16 cellular contexts compared by ENCODE assay signal in the genomic region with DNA sequence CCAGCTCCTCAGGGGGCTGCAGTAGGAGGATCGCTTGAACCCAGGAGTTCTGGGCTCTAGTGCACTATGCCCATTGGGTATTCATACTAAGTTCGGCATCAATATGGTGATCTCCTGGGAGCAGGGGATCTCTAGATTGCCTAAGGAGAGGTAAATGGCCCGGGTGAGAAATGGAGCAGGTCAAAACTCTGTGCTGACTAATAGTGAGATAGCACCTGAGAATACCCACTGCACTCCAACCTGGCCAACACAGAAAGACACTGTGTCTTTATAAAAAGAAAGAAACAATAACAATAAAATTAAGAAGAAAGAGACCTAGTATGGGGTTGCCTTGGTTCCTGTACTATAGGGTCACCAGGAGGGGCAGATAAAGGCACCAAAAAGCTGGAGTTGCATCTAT. TPM values are rescaled to one million over a fixed set of nuclear protein-coding genes. Genes with fewer than 3 reads are reported as not detected.
DNase-seq lines count a peak whose midpoint lies in the region; ATAC-seq and TF ChIP-seq lines count a peak whose summit lies in the region.
"Had no signal": no experiment of that assay in that cellular context is flagged by ENCODE, and none has a peak within 500 bp of the region (broad histone marks: within the 10 kb centered on the region; RNA-seq: fewer than 3 reads in every experiment).

No MANE protein-coding gene starts in this region.

- peaks cover 44% of the 10 kb centered on the region for H3K4me1 Mint-ChIP-seq in GM23338
- peaks cover 5 to 31% (median 13%) of the 10 kb centered on the region in 4 donors for H3K4me1 Mint-ChIP-seq in naive thymus-derived CD8-positive, alpha-beta T cell

- H3K27ac ChIP-seq in SK-N-SH (ENCODE audit: low read depth in 2 of 2, low read length in 1 of 2) (no peak overlapping the region), GM23338 (ENCODE audit: low read depth) (no peak overlapping the region), PC-9 (peak overlapping the region; percentile 83), foreskin keratinocyte (peak overlapping the region; percentile 60), adrenal gland (no peak overlapping the region)
- H3K27ac ChIP-seq: 22Rv1, KMS-11 had no signal

- no peak overlapping the region; the same call in 1 of the 2 replicates for H3K27ac Mint-ChIP-seq in GM23338
- H3K27ac Mint-ChIP-seq in naive thymus-derived CD8-positive, alpha-beta T cell, result peak overlapping the region in 2 of 10 donors; percentile 26 to 70
- H3K27ac Mint-ChIP-seq: CD4-positive, alpha-beta T cell had no signal

- H3K36me3 ChIP-seq in SK-N-SH (replicated peaks in 1 of 2; ENCODE audit: control insufficient read depth in 1 of 2, insufficient read depth in 2 of 2, low read length in 1 of 2) (no peaks in the 10 kb centered on the region), GM23338 (ENCODE audit: insufficient read depth) (no peaks in the 10 kb centered on the region), PC-9 (ENCODE audit: low read depth) (no peaks in the 10 kb centered on the region), adrenal gland (replicated peaks in 1 of 2) (no peaks in the 10 kb centered on the region)
- H3K36me3 ChIP-seq: BE2C had no signal

- H3K9ac ChIP-seq in SK-N-SH, result no peak overlapping the region
- H3K9ac ChIP-seq: KMS-11 had no signal

- H3K4me2 ChIP-seq in SK-N-SH (peak overlapping the region; percentile 39; the same call in 1 of the 2 replicates), GM23338 (peak overlapping the region; percentile 14; the same call in 1 of the 2 replicates), PC-9 (peak overlapping the region; percentile 79)
- H3K4me2 ChIP-seq: KMS-11 had no signal

- no peak for TF ChIP-seq EP300 in SK-N-SH (IDR thresholded peaks at IDR 0.05; ENCODE audit: borderline replicate concordance in 1 of 2, low read depth in 1 of 2, low read length in 1 of 2)

- 60% methylated on average over 3 of the region's 3 CpGs for WGBS in SK-N-SH (ENCODE audit: low lambda C conversion rate)
- WGBS in adrenal gland, 4 donors, result 80 to 91% (median 83%) methylated on average over 3 of the region's 3 CpGs

- H3K9me3 Mint-ChIP-seq in GM23338, result no peaks in the 10 kb centered on the region
- no peaks in the 10 kb centered on the region for H3K9me3 Mint-ChIP-seq in naive thymus-derived CD8-positive, alpha-beta T cell
- H3K9me3 Mint-ChIP-seq: CD4-positive, alpha-beta T cell had no signal

- H3K27me3 ChIP-seq in SK-N-SH (ENCODE audit: insufficient read depth) (no peaks in the 10 kb centered on the region), GM23338 (ENCODE audit: insufficient read depth) (no peaks in the 10 kb centered on the region), PC-9 (ENCODE audit: insufficient read depth, low read depth) (no peaks in the 10 kb centered on the region), foreskin keratinocyte (no peaks in the 10 kb centered on the region), adrenal gland (peaks cover 4% of the 10 kb centered on the region)

- no peaks in the 10 kb centered on the region for H3K9me3 ChIP-seq in SK-N-SH
- no peaks in the 10 kb centered on the region for H3K9me3 ChIP-seq in PC-9 (ENCODE audit: insufficient read depth, low read depth)
- H3K9me3 ChIP-seq in adrenal gland (replicated peaks in 1 of 3), result no peaks in the 10 kb centered on the region
- H3K9me3 ChIP-seq: BE2C had no signal

- intact Hi-C loops in PC-9 (cut with micrococcal nuclease; ENCODE audit: unreplicated experiment) (loop anchor here (5.0 kb wide), 1 partner anchor 524 kb away; no protein-coding TSS in a partner anchor), adrenal gland (cut with DNase I) (loop anchor here in 1 of 2 donors (10.0 kb wide), 1 partner anchor 251 kb away; no protein-coding TSS in a partner anchor)

- TF ChIP-seq CTCF in SK-N-SH (IDR thresholded peaks at IDR 0.05) (no peak), GM23338 (conservative IDR thresholded peaks at IDR 0.05; ENCODE audit: low read depth in 2 of 2) (no peak), PC-9 (conservative IDR thresholded peaks at IDR 0.05) (no peak), foreskin keratinocyte (conservative IDR thresholded peaks at IDR 0.05) (no peak), adrenal gland (IDR thresholded peaks at IDR 0.05) (no peak)

- POLR2A ChIA-PET in SK-N-SH (lab: Yijun Ruan, JAX) (no interaction called here), PC-9 (lab: Charles Lee; ENCODE audit: unreplicated experiment) (no interaction called here)
- POLR2A ChIA-PET in naive thymus-derived CD8-positive, alpha-beta T cell (lab: Charles Lee), result interaction anchor here (8.1 kb wide), 1 partner anchor 9 kb away, joined by 49 read pairs; no protein-coding TSS in a partner anchor

- H2AFZ ChIP-seq in SK-N-SH (ENCODE audit: low read depth), result peak overlapping the region; percentile 74; the same call in 1 of the 2 replicates
- no peak overlapping the region for H2AFZ ChIP-seq in GM23338
- H2AFZ ChIP-seq in PC-9, result peak overlapping the region; percentile 79

- peaks cover 12% of the 10 kb centered on the region for H3F3A ChIP-seq in SK-N-SH (replicated peaks; ENCODE audit: insufficient read depth)
- H3F3A ChIP-seq in GM23338 (replicated peaks; ENCODE audit: low read depth), result no peaks in the 10 kb centered on the region
- H3F3A ChIP-seq in PC-9 (ENCODE audit: insufficient read depth, low read depth), result peaks cover 31% of the 10 kb centered on the region

- peaks cover 1% of the 10 kb centered on the region for H3K27me3 Mint-ChIP-seq in GM23338 (ENCODE audit: insufficient read depth, low read depth, poor library complexity)
- H3K27me3 Mint-ChIP-seq in naive thymus-derived CD8-positive, alpha-beta T cell, result peaks cover 0 to 6% (median 0%) of the 10 kb centered on the region in 5 donors

- no peak for TF ChIP-seq POLR2A in adrenal gland (IDR thresholded peaks at IDR 0.05)

- DNase-seq in SK-N-SH (no peak), GM23338 (ENCODE audit: low spot score) (no peak), PC-9 (no peak), foreskin keratinocyte (no peak), NCI-H226 (no peak), adrenal gland (no peak)
- DNase-seq in naive thymus-derived CD8-positive, alpha-beta T cell, result no peak
- DNase-seq: BE2C; CD4-positive, alpha-beta T cell; NCI-H1092; NCI-H2081 treated with DMSO at 0.1 percent for 48 hours; NCI-H510A treated with DMSO at 0.1 percent for 48 hours; SIG-M5 had no signal

- H3K79me2 ChIP-seq in SK-N-SH (ENCODE audit: insufficient read depth), result no peaks in the 10 kb centered on the region
- H3K79me2 ChIP-seq in GM23338 (replicated peaks; ENCODE audit: insufficient read depth), result no peaks in the 10 kb centered on the region
- H3K79me2 ChIP-seq in PC-9 (ENCODE audit: low read depth), result no peaks in the 10 kb centered on the region

- H3K4me3 ChIP-seq in SK-N-SH (ENCODE audit: low read depth in 2 of 2, low read length in 1 of 2), result no peak overlapping the region
- no peak overlapping the region for H3K4me3 ChIP-seq in GM23338
- peak overlapping the region; percentile 41; the same call in 1 of the 2 replicates for H3K4me3 ChIP-seq in PC-9
- no peak overlapping the region for H3K4me3 ChIP-seq in adrenal gland

- H4K20me1 ChIP-seq in SK-N-SH (ENCODE audit: insufficient read depth) (no peaks in the 10 kb centered on the region), GM23338 (replicated peaks; ENCODE audit: insufficient read depth) (no peaks in the 10 kb centered on the region), PC-9 (ENCODE audit: insufficient read depth) (no peaks in the 10 kb centered on the region)

- no peaks in the 10 kb centered on the region for H3K36me3 Mint-ChIP-seq in GM23338 (ENCODE audit: low read depth)
- no peaks in the 10 kb centered on the region for H3K36me3 Mint-ChIP-seq in naive thymus-derived CD8-positive, alpha-beta T cell

- no peak for TF ChIP-seq RAD21 in SK-N-SH (IDR thresholded peaks at IDR 0.05; ENCODE audit: low read length)

- BruUV-seq in PC-9 (replicated peaks; lab: Mats Ljungman, UMichigan), result no TSS peak

- CTCF ChIA-PET in SK-N-SH (lab: Yijun Ruan, JAX) (interaction anchor here (2.2 kb wide), 1 partner anchor 9 kb away, joined by 8 read pairs; no protein-coding TSS in a partner anchor), PC-9 (lab: Charles Lee) (no interaction called here)

- H3K4me3 Mint-ChIP-seq in GM23338, result no peak overlapping the region
- no peak overlapping the region for H3K4me3 Mint-ChIP-seq in naive thymus-derived CD8-positive, alpha-beta T cell
- H3K4me3 Mint-ChIP-seq: CD4-positive, alpha-beta T cell had no signal

- no peak for ATAC-seq in SK-N-SH treated with all-trans-retinoic acid at 6 μM for 48 hours
- ATAC-seq in GM23338, result no peak
- ATAC-seq in foreskin keratinocyte, result no peak
- ATAC-seq in naive thymus-derived CD8-positive, alpha-beta T cell, result no peak

- H3K9me2 ChIP-seq in SK-N-SH (no peaks in the 10 kb centered on the region), GM23338 (ENCODE audit: insufficient read depth) (no peaks in the 10 kb centered on the region), PC-9 (ENCODE audit: insufficient read depth) (no peaks in the 10 kb centered on the region)

- H3K4me1 ChIP-seq in SK-N-SH (ENCODE audit: control insufficient read depth in 1 of 2, insufficient read depth in 2 of 2, low read depth in 1 of 2, low read length in 1 of 2) (peaks cover 0 to 2% of the 10 kb centered on the region in 2 experiments; a peak in 1 of 4 replicates), GM23338 (ENCODE audit: insufficient read depth) (peaks cover 29% of the 10 kb centered on the region), PC-9 (replicated peaks; ENCODE audit: insufficient read depth) (peaks cover 60% of the 10 kb centered on the region), foreskin keratinocyte (peaks cover 37% of the 10 kb centered on the region), adrenal gland (replicated peaks in 1 of 2) (peaks cover 0 to 8% of the 10 kb centered on the region in 2 donors)
- H3K4me1 ChIP-seq: BE2C had no signal

RNA-seq across cellular contexts. Expression of gene DUSP12, which starts 13.7 kb away (rescaled TPM):
- polyA plus RNA-seq in SK-N-SH (2012; rRNA removed) (41.7 and 46.4 TPM in 2 replicates), GM23338 (2016; fragmentation: Nextera tagmentation; extraction: Ambion mirVana) (26.9 and 28.4 TPM in 2 replicates), foreskin keratinocyte (27.1 and 30.0 TPM in 2 replicates), adrenal gland (10 to 100 TPM in 2 of 3 donors, 1 to 10 TPM in 1; 7.8 to 18.2 (median 15.4) TPM)
- polyA plus RNA-seq in SK-N-SH (2012; cell fraction: cytosol; rRNA removed), result 43.4 and 52.8 TPM in 2 replicates
- polyA plus RNA-seq in SK-N-SH (2012; cell fraction: nucleus; rRNA removed), result 35.8 and 43.2 TPM in 2 replicates
- total RNA-seq in GM23338 (2014; rRNA removed; shearing (Covaris generic)), result 37.0 and 37.2 TPM in 2 replicates
- total RNA-seq in PC-9 (2021) (21.0 and 23.6 TPM in 2 replicates), foreskin keratinocyte (31.9 and 32.0 TPM in 2 replicates), adrenal gland (10 to 100 TPM; 13.0 to 48.1 (median 16.6) TPM)
- 10 to 100 TPM; 38.4 to 39.4 TPM for total RNA-seq in naive thymus-derived CD8-positive, alpha-beta T cell
- 10 to 100 TPM; 62.7 to 73.1 (median 71.1) TPM for polyA plus RNA-seq in naive thymus-derived CD8-positive, alpha-beta T cell

RNA-seq across cellular contexts. Expression of gene FCRLB, which starts 14.5 kb away (rescaled TPM):
- 2.0 and 2.6 TPM in 2 replicates for polyA plus RNA-seq in SK-N-SH (2012; rRNA removed)
- 1.3 and 2.0 TPM in 2 replicates for polyA plus RNA-seq in SK-N-SH (2012; cell fraction: cytosol; rRNA removed)
- polyA plus RNA-seq in SK-N-SH (2012; cell fraction: nucleus; rRNA removed), result 2.8 and 4.2 TPM in 2 replicates
- total RNA-seq in GM23338 (2014; rRNA removed; shearing (Covaris generic)), result 0.56 TPM in 1 of 2 replicates, not detected in the other
- polyA plus RNA-seq in GM23338 (2016; fragmentation: Nextera tagmentation; extraction: Ambion mirVana), result 0.37 and 0.47 TPM in 2 replicates
- total RNA-seq in PC-9 (2021), result 1.0 and 1.5 TPM in 2 replicates
- 0.51 and 0.92 TPM in 2 replicates for total RNA-seq in foreskin keratinocyte
- 0.72 and 0.87 TPM in 2 replicates for polyA plus RNA-seq in foreskin keratinocyte
- total RNA-seq in adrenal gland, result 1 to 10 TPM in 5 of 8 donors, under 1 TPM in 2, not detected in 1; 0.79 to 3.4 (median 1.8) TPM
- under 1 TPM; 0.42 to 0.67 (median 0.56) TPM for polyA plus RNA-seq in adrenal gland
- 1 to 10 TPM; 1.1 to 1.2 TPM for total RNA-seq in naive thymus-derived CD8-positive, alpha-beta T cell
- 1 to 10 TPM in 1 of 3 donors, under 1 TPM in 2; 0.77 to 2.1 (median 0.98) TPM for polyA plus RNA-seq in naive thymus-derived CD8-positive, alpha-beta T cell

RNA-seq across cellular contexts. Expression of gene FCRLA, which starts 28.8 kb away (rescaled TPM):
- 0.10 and 0.13 TPM in 2 replicates for polyA plus RNA-seq in SK-N-SH (2012; rRNA removed)
- 0.10 and 0.12 TPM in 2 replicates for polyA plus RNA-seq in SK-N-SH (2012; cell fraction: cytosol; rRNA removed)
- 0.04 and 0.05 TPM in 2 replicates for polyA plus RNA-seq in SK-N-SH (2012; cell fraction: nucleus; rRNA removed)
- total RNA-seq in GM23338 (2014; rRNA removed; shearing (Covaris generic)), result not detected in 2 replicates
- polyA plus RNA-seq in GM23338 (2016; fragmentation: Nextera tagmentation; extraction: Ambion mirVana), result 0.24 and 0.50 TPM in 2 replicates
- total RNA-seq in PC-9 (2021), result 0.20 TPM in 1 of 2 replicates, not detected in the other
- 0.53 and 0.58 TPM in 2 replicates for total RNA-seq in foreskin keratinocyte
- 0.45 and 0.77 TPM in 2 replicates for polyA plus RNA-seq in foreskin keratinocyte
- total RNA-seq in adrenal gland, result under 1 TPM in 2 of 8 donors, not detected in 6; 0.28 to 0.31 TPM
- under 1 TPM; 0.03 to 0.16 (median 0.15) TPM for polyA plus RNA-seq in adrenal gland
- 1 to 10 TPM; 5.0 to 6.4 TPM for total RNA-seq in naive thymus-derived CD8-positive, alpha-beta T cell
- polyA plus RNA-seq in naive thymus-derived CD8-positive, alpha-beta T cell, result under 1 TPM in 2 of 3 donors, not detected in 1; 0.56 to 0.95 TPM
- total RNA-seq: CD4-positive, alpha-beta T cell had no signal

RNA-seq across cellular contexts. Expression of gene ATF6, which starts 30.3 kb away (rescaled TPM):
- polyA plus RNA-seq in SK-N-SH (2012; rRNA removed) (8.8 and 11.7 TPM in 2 replicates), GM23338 (2016; fragmentation: Nextera tagmentation; extraction: Ambion mirVana) (4.0 and 5.0 TPM in 2 replicates), foreskin keratinocyte (8.3 and 10.8 TPM in 2 replicates), adrenal gland (10 to 100 TPM in 1 of 3 donors, 1 to 10 TPM in 2; 3.5 to 27.9 (median 3.6) TPM)
- polyA plus RNA-seq in SK-N-SH (2012; cell fraction: cytosol; rRNA removed), result 12.9 and 13.2 TPM in 2 replicates
- 4.2 and 9.6 TPM in 2 replicates for polyA plus RNA-seq in SK-N-SH (2012; cell fraction: nucleus; rRNA removed)
- 9.7 and 13.5 TPM in 2 replicates for total RNA-seq in GM23338 (2014; rRNA removed; shearing (Covaris generic))
- total RNA-seq in PC-9 (2021) (14.6 and 19.5 TPM in 2 replicates), foreskin keratinocyte (16.1 and 16.8 TPM in 2 replicates), adrenal gland (10 to 100 TPM; 21.5 to 34.2 (median 28.6) TPM)
- total RNA-seq in naive thymus-derived CD8-positive, alpha-beta T cell, result 10 to 100 TPM; 23.5 to 24.3 TPM
- 10 to 100 TPM; 15.8 to 17.6 (median 16.3) TPM for polyA plus RNA-seq in naive thymus-derived CD8-positive, alpha-beta T cell

Comparison
In these comparisons a context has a peak if more than half of its experiments do, and no peak if none do; other contexts are left out.
1. H3K27ac ChIP-seq: peak in PC-9 (single experiment) and foreskin keratinocyte (single experiment); none in SK-N-SH (0 of 2), GM23338 (single experiment) and adrenal gland (0 of 5).
2. H3K4me2 ChIP-seq: peak in every context shown above with its lines; median percentile 79 in PC-9; 39 in SK-N-SH; 14 in GM23338.